ENCODE assay signal across 8 cellular contexts in the genomic region with DNA sequence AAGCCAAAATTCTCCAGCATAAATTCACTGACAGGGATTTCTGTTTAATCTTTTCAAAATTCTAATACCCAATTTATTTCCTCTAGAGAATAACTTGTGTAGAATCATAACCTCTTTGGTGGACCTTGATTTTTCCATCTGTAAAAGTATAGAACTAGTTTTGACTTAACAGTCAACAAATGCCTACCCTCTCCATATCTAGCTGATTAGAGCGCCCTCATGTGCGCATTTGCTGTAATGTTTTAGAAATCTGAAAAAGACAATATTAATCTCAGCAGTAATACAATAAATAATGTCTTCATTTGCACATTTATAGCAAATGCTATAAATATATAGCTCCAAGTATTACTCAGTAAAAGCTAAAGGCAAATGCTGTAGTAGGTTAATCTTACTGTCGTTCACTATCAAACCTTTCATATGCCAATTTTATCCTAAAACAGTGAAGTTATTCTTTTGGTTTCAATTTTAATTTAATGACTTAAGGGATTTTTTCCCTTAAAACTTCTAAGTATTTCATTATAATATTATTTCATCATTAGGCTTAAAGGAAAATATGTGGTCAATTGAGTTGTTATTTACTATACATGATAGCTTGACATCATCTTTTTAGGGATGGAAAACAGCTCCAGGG.
DNase-seq lines count a peak whose midpoint lies in the region; ATAC-seq and TF ChIP-seq lines count a peak whose summit lies in the region.
"Not testable (repeated sequence)": the region's sequence is repeated elsewhere in the genome, so short reads cannot be mapped to it uniquely, and the experiment has no call there.

No MANE protein-coding gene starts in this region.

- H3K9me3 Mint-ChIP-seq in GM23338; activated CD4-positive, alpha-beta memory T cell treated with anti-CD3 and anti-CD28 coated beads, Interleukin-2, amount 10 ng/mL, durations not matched to agents 7 days and 5 days; neural progenitor cell; type B pancreatic cell: not testable (repeated sequence)

- not testable (repeated sequence) for H3K4me1 Mint-ChIP-seq in GM23338; activated CD4-positive, alpha-beta memory T cell treated with anti-CD3 and anti-CD28 coated beads, Interleukin-2, amount 10 ng/mL, durations not matched to agents 7 days and 5 days; neural progenitor cell; type B pancreatic cell (ENCODE audit: unreplicated experiment)

- H3K9ac ChIP-seq in PC-3 (ENCODE audit: low read length); neural progenitor cell: not testable (repeated sequence)

- CTCF ChIA-PET in BJ (lab: Yijun Ruan, JAX); PC-3 (lab: Charles Lee); activated CD4-positive, alpha-beta memory T cell treated with anti-CD3 and anti-CD28 coated beads, Interleukin-2, amount 10 ng/mL, durations not matched to agents 7 days and 5 days (lab: Charles Lee): not testable (repeated sequence)

- TF ChIP-seq CTCF in BJ (IDR thresholded peaks at IDR 0.05; ENCODE audit: insufficient read depth, low read depth, low read length), result 0 out of 2 replicates have a peak, but pooled peaks have one; percentile 3
- peak; percentile 42 to 47 for TF ChIP-seq CTCF in GM23338 (conservative IDR thresholded peaks at IDR 0.05; ENCODE audit: low read depth in 2 of 2)
- peak; percentile 42; the same call in 1 of the 2 replicates for TF ChIP-seq CTCF in PC-3 (conservative IDR thresholded peaks at IDR 0.05; ENCODE audit: low read depth, low read length)
- not testable (repeated sequence) for TF ChIP-seq CTCF in choroid plexus epithelial cell (conservative IDR thresholded peaks at IDR 0.05; ENCODE audit: low read depth, low read length); fibroblast of villous mesenchyme (IDR thresholded peaks at IDR 0.05; ENCODE audit: insufficient read depth, low read depth, low read length)
- peak; percentile 57 for TF ChIP-seq CTCF in neural progenitor cell (IDR thresholded peaks at IDR 0.05)
- TF ChIP-seq CTCF in type B pancreatic cell (conservative IDR thresholded peaks at IDR 0.05), result peak; percentile 69

- H3K27ac Mint-ChIP-seq in GM23338; activated CD4-positive, alpha-beta memory T cell treated with anti-CD3 and anti-CD28 coated beads, Interleukin-2, amount 10 ng/mL, durations not matched to agents 7 days and 5 days; neural progenitor cell; type B pancreatic cell: not testable (repeated sequence)

- DNase-seq in BJ (ENCODE audit: low read depth); GM23338 (ENCODE audit: low spot score); PC-3; neural progenitor cell (ENCODE audit: low spot score); type B pancreatic cell (ENCODE audit: extremely low spot score, unreplicated experiment): not testable (repeated sequence)
- DNase-seq in activated CD4-positive, alpha-beta memory T cell treated with anti-CD3 and anti-CD28 coated beads, Interleukin-2, amount 10 ng/mL, durations not matched to agents 7 days and 5 days, result peak; percentile 18
- DNase-seq in choroid plexus epithelial cell (ENCODE audit: low read depth) (peak; percentile 20), fibroblast of villous mesenchyme (ENCODE audit: low read depth) (peak; percentile 4)

- H3K9me3 ChIP-seq in PC-3 (ENCODE audit: low read length); neural progenitor cell (ENCODE audit: low read depth): not testable (repeated sequence)

- not testable (repeated sequence) for H2AFZ ChIP-seq in GM23338; PC-3 (ENCODE audit: low read length); neural progenitor cell (replicated peaks)

- H3K27me3 Mint-ChIP-seq in GM23338 (ENCODE audit: insufficient read depth, low read depth, poor library complexity); activated CD4-positive, alpha-beta memory T cell treated with anti-CD3 and anti-CD28 coated beads, Interleukin-2, amount 10 ng/mL, durations not matched to agents 7 days and 5 days; neural progenitor cell (ENCODE audit: insufficient read depth, low read depth); type B pancreatic cell: not testable (repeated sequence)

- ATAC-seq in GM23338, PC-3: not testable (repeated sequence)

- not testable (repeated sequence) for H4K20me1 ChIP-seq in GM23338 (replicated peaks; ENCODE audit: insufficient read depth); PC-3 (ENCODE audit: low read length); neural progenitor cell (ENCODE audit: low read depth)

- H3K36me3 ChIP-seq in BJ (ENCODE audit: control insufficient read depth, insufficient read depth, low read length); GM23338 (ENCODE audit: insufficient read depth); PC-3 (ENCODE audit: low read depth, low read length); neural progenitor cell: not testable (repeated sequence)

- not testable (repeated sequence) for H3K36me3 Mint-ChIP-seq in GM23338 (ENCODE audit: low read depth); activated CD4-positive, alpha-beta memory T cell treated with anti-CD3 and anti-CD28 coated beads, Interleukin-2, amount 10 ng/mL, durations not matched to agents 7 days and 5 days (ENCODE audit: low read depth); neural progenitor cell; type B pancreatic cell

- H3K79me2 ChIP-seq in GM23338 (replicated peaks; ENCODE audit: insufficient read depth); PC-3 (ENCODE audit: low read length); neural progenitor cell (ENCODE audit: low read depth): not testable (repeated sequence)

- H3K27ac ChIP-seq in GM23338 (ENCODE audit: low read depth); PC-3 (ENCODE audit: low read length); neural progenitor cell: not testable (repeated sequence)

- BruUV-seq in PC-3 (replicated peaks; lab: Mats Ljungman, UMichigan), result not testable (repeated sequence)

- not testable (repeated sequence) for H3F3A ChIP-seq in GM23338 (replicated peaks; ENCODE audit: low read depth); PC-3 (ENCODE audit: low read length, unreplicated experiment); neural progenitor cell (ENCODE audit: low read depth)

- H3K4me1 ChIP-seq in GM23338 (ENCODE audit: insufficient read depth); PC-3 (ENCODE audit: insufficient read depth, low read length); neural progenitor cell: not testable (repeated sequence)

- H3K27me3 ChIP-seq in BJ (ENCODE audit: control insufficient read depth, insufficient read depth, low read length); GM23338 (ENCODE audit: insufficient read depth); PC-3 (ENCODE audit: low read length); neural progenitor cell: not testable (repeated sequence)

- not testable (repeated sequence) for H3K9me2 ChIP-seq in GM23338 (ENCODE audit: insufficient read depth); PC-3 (replicated peaks; ENCODE audit: low read length)

- POLR2A ChIA-PET in BJ (lab: Charles Lee); PC-3 (lab: Charles Lee; ENCODE audit: unreplicated experiment); activated CD4-positive, alpha-beta memory T cell treated with anti-CD3 and anti-CD28 coated beads, Interleukin-2, amount 10 ng/mL, durations not matched to agents 7 days and 5 days (lab: Charles Lee): not testable (repeated sequence)

- not testable (repeated sequence) for H3K4me2 ChIP-seq in GM23338, neural progenitor cell
- H3K4me2 ChIP-seq in PC-3 (ENCODE audit: low read length), result peak overlapping the region; percentile 22; the same call in 1 of the 2 replicates

- not testable (repeated sequence) for H3K4me3 ChIP-seq in BJ (ENCODE audit: low read depth, low read length); GM23338; PC-3 (ENCODE audit: low read length); choroid plexus epithelial cell (ENCODE audit: low read depth, low read length); fibroblast of villous mesenchyme (ENCODE audit: low read depth, low read length); neural progenitor cell

- intact Hi-C loops in PC-3 (cut with micrococcal nuclease), result not testable (repeated sequence)

- not testable (repeated sequence) for H3K4me3 Mint-ChIP-seq in GM23338; activated CD4-positive, alpha-beta memory T cell treated with anti-CD3 and anti-CD28 coated beads, Interleukin-2, amount 10 ng/mL, durations not matched to agents 7 days and 5 days; neural progenitor cell; type B pancreatic cell
